Comparison of ENCODE assay signal across 1 cellular context in the genomic region with DNA sequence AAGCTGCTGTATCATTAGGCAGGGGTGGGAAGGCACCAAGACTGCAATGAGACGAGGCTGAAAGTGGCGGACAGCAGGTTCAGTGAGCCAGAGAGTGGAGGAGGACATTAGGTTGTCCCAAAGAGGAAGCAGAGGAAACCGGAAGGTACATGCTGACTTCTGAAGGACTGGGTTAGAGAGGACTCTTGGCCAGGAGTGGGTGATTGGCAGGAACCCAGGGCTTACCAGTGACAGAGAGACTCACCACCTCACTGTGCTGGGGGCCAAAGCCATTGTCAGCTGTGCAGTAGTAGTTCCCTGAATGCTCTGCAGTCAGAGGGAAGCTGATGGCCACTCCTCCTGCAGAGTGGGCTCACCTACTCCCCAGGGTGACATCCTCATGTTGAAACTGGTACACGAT.
TF ChIP-seq lines count a peak whose summit lies in the region.

No MANE protein-coding gene starts in this region.

TF ChIP-seq in SK-N-SH treated with all-trans-retinoic acid at 6 μM for 48 hours, 23 proteins besides CTCF, POLR2A, EP300 and RAD21 (continued from another document):
- TF ChIP-seq, protein P1, sequence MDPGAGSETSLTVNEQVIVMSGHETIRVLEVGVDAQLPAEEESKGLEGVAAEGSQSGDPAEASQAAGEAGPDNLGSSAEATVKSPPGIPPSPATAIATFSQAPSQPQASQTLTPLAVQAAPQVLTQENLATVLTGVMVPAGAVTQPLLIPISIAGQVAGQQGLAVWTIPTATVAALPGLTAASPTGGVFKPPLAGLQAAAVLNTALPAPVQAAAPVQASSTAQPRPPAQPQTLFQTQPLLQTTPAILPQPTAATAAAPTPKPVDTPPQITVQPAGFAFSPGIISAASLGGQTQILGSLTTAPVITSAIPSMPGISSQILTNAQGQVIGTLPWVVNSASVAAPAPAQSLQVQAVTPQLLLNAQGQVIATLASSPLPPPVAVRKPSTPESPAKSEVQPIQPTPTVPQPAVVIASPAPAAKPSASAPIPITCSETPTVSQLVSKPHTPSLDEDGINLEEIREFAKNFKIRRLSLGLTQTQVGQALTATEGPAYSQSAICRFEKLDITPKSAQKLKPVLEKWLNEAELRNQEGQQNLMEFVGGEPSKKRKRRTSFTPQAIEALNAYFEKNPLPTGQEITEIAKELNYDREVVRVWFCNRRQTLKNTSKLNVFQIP (CRISPR knock-in tag; IDR thresholded peaks at IDR 0.05; ENCODE audit: borderline replicate concordance, low read depth): no peak
- TF ChIP-seq ISL1 (CRISPR knock-in tag; IDR thresholded peaks at IDR 0.05) (no peak), SNAI2 (CRISPR knock-in tag; IDR thresholded peaks at IDR 0.05) (no peak), BACH2 (CRISPR knock-in tag; IDR thresholded peaks at IDR 0.05; ENCODE audit: borderline replicate concordance) (no peak), GLIS3 (CRISPR knock-in tag; IDR thresholded peaks at IDR 0.05) (no peak), RARB (CRISPR knock-in tag; IDR thresholded peaks at IDR 0.05) (no peak), ZFP30 (CRISPR knock-in tag; IDR thresholded peaks at IDR 0.05) (no peak), ZNF8 (CRISPR knock-in tag; IDR thresholded peaks at IDR 0.05) (no peak), ZNF565 (CRISPR knock-in tag; conservative IDR thresholded peaks at IDR 0.05; ENCODE audit: low read depth) (no peak), ARNTL (CRISPR knock-in tag; IDR thresholded peaks at IDR 0.05; ENCODE audit: borderline replicate concordance, low read depth) (no peak), ZNF70 (CRISPR knock-in tag; IDR thresholded peaks at IDR 0.05) (no peak), TOX (CRISPR knock-in tag; IDR thresholded peaks at IDR 0.05; ENCODE audit: borderline replicate concordance) (no peak)
- TF ChIP-seq, protein P2, sequence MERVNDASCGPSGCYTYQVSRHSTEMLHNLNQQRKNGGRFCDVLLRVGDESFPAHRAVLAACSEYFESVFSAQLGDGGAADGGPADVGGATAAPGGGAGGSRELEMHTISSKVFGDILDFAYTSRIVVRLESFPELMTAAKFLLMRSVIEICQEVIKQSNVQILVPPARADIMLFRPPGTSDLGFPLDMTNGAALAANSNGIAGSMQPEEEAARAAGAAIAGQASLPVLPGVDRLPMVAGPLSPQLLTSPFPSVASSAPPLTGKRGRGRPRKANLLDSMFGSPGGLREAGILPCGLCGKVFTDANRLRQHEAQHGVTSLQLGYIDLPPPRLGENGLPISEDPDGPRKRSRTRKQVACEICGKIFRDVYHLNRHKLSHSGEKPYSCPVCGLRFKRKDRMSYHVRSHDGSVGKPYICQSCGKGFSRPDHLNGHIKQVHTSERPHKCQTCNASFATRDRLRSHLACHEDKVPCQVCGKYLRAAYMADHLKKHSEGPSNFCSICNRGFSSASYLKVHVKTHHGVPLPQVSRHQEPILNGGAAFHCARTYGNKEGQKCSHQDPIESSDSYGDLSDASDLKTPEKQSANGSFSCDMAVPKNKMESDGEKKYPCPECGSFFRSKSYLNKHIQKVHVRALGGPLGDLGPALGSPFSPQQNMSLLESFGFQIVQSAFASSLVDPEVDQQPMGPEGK (CRISPR knock-in tag; IDR thresholded peaks at IDR 0.05; ENCODE audit: borderline replicate concordance): no peak
- TF ChIP-seq, protein P3, sequence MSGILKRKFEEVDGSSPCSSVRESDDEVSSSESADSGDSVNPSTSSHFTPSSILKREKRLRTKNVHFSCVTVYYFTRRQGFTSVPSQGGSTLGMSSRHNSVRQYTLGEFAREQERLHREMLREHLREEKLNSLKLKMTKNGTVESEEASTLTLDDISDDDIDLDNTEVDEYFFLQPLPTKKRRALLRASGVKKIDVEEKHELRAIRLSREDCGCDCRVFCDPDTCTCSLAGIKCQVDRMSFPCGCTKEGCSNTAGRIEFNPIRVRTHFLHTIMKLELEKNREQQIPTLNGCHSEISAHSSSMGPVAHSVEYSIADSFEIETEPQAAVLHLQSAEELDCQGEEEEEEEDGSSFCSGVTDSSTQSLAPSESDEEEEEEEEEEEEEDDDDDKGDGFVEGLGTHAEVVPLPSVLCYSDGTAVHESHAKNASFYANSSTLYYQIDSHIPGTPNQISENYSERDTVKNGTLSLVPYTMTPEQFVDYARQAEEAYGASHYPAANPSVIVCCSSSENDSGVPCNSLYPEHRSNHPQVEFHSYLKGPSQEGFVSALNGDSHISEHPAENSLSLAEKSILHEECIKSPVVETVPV (CRISPR knock-in tag; IDR thresholded peaks at IDR 0.05): no peak
- TF ChIP-seq, protein P4, sequence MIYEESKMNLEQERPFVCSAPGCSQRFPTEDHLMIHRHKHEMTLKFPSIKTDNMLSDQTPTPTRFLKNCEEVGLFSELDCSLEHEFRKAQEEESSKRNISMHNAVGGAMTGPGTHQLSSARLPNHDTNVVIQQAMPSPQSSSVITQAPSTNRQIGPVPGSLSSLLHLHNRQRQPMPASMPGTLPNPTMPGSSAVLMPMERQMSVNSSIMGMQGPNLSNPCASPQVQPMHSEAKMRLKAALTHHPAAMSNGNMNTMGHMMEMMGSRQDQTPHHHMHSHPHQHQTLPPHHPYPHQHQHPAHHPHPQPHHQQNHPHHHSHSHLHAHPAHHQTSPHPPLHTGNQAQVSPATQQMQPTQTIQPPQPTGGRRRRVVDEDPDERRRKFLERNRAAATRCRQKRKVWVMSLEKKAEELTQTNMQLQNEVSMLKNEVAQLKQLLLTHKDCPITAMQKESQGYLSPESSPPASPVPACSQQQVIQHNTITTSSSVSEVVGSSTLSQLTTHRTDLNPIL (CRISPR knock-in tag; IDR thresholded peaks at IDR 0.05; ENCODE audit: low read depth): no peak
